1 cellular context compared by ENCODE assay signal in genomic region chr14:93799617-93800016, GRCh38.
TF ChIP-seq lines count a peak whose summit lies in the region.

No MANE protein-coding gene starts in this region.

TF ChIP-seq in H1, 55 proteins besides CTCF, POLR2A, EP300 and RAD21:
- TF ChIP-seq NANOG (IDR thresholded peaks at IDR 0.05; ENCODE audit: insufficient read depth, low read depth, low read length, poor library complexity, severe bottlenecking) (no peak), FOSL1 (IDR thresholded peaks at IDR 0.05; ENCODE audit: insufficient read depth, low read depth, low read length) (no peak), E2F6 (IDR thresholded peaks at IDR 0.05) (no peak), CBX8 (IDR thresholded peaks at IDR 0.05; ENCODE audit: borderline replicate concordance, low read depth, low read length) (no peak), KDM4A (IDR thresholded peaks at IDR 0.05; ENCODE audit: low read depth, low read length, severe bottlenecking) (no peak), HDAC6 (IDR thresholded peaks at IDR 0.05; ENCODE audit: low read depth, low read length) (no peak), ATF2 (IDR thresholded peaks at IDR 0.05; ENCODE audit: low read length) (no peak), KDM1A (IDR thresholded peaks at IDR 0.05; ENCODE audit: borderline replicate concordance, low read length) (no peak), POLR2AphosphoS5 (IDR thresholded peaks at IDR 0.05; ENCODE audit: low read depth, low read length) (no peak), SP2 (IDR thresholded peaks at IDR 0.05; ENCODE audit: low read length) (no peak), GTF2F1 (IDR thresholded peaks at IDR 0.05; ENCODE audit: borderline replicate concordance, low read depth, low read length) (no peak), JUND (IDR thresholded peaks at IDR 0.05; ENCODE audit: low read length) (no peak), BRCA1 (IDR thresholded peaks at IDR 0.05; ENCODE audit: low read depth, low read length) (no peak), CHD1 (IDR thresholded peaks at IDR 0.05; ENCODE audit: low read depth, low read length) (no peak), TBP (IDR thresholded peaks at IDR 0.05; ENCODE audit: low read depth, low read length) (no peak), TCF12 (IDR thresholded peaks at IDR 0.05; ENCODE audit: low read depth, low read length) (no peak)
TF ChIP-seq in H1: peak in this region for 0.
